1 cellular context compared by ENCODE assay signal in genomic region chr22:35299717-35300497, GRCh38.
A peak's percentile ranks its signal among the peaks of the same experiment; 100 is the strongest.
TF ChIP-seq lines count a peak whose summit lies in the region.

Gene TOM1 (plus strand): TSS chr22:35299894. CDS start chr22:35299929, 35 bp downstream.

TF ChIP-seq in GM12878, 131 proteins besides CTCF, POLR2A, EP300 and RAD21 (continued from another document):
- TF ChIP-seq ZBTB40 (IDR thresholded peaks at IDR 0.05; ENCODE audit: borderline replicate concordance): peak; percentile 74; the same call in 1 of the 2 replicates
- no peak for TF ChIP-seq KAT2A (conservative IDR thresholded peaks at IDR 0.05; ENCODE audit: control insufficient read depth, low read depth, low read length)
- TF ChIP-seq BMI1 (IDR thresholded peaks at IDR 0.05; ENCODE audit: borderline replicate concordance): no peak
- no peak for TF ChIP-seq REST (IDR thresholded peaks at IDR 0.05; ENCODE audit: low read depth, low read length)
- TF ChIP-seq NKRF (conservative IDR thresholded peaks at IDR 0.05): peak; percentile 95
